In genomic region chr3:172228041-172228440, GRCh38 we compare ENCODE assay signal across 25 cellular contexts.
A peak's percentile ranks its signal among the peaks of the same experiment; 100 is the strongest.
DNase-seq lines count a peak whose midpoint lies in the region; ATAC-seq and TF ChIP-seq lines count a peak whose summit lies in the region.
"Had no signal": no experiment of that assay in that cellular context is flagged by ENCODE, and none has a peak within 500 bp of the region (broad histone marks: within the 10 kb centered on the region; RNA-seq: fewer than 3 reads in every experiment).

No MANE protein-coding gene starts in this region.

- H3K4me3 ChIP-seq in AG10803 (ENCODE audit: low read length) = no peak overlapping the region
- H3K4me3 ChIP-seq: GM23248, HAP-1, SJCRH30 had no signal

- H3K36me3 Mint-ChIP-seq in brain = peaks cover 24% of the 10 kb centered on the region
- H3K36me3 Mint-ChIP-seq in nephron progenitor cell (ENCODE audit: low read depth) = peaks cover 66% of the 10 kb centered on the region

- peak overlapping the region in 3 of 5 experiments; percentile 21 to 65 (median 23) for H3K27ac Mint-ChIP-seq in brain
- H3K27ac Mint-ChIP-seq in nephron progenitor cell = peak overlapping the region; percentile 22
- H3K27ac Mint-ChIP-seq: CD8-positive, alpha-beta T cell had no signal

- no peak for ATAC-seq in GM21390 (IDR thresholded peaks at IDR 0.05; ENCODE audit: unreplicated experiment)
- no peak for ATAC-seq in GM18498 (IDR thresholded peaks at IDR 0.05; ENCODE audit: unreplicated experiment)
- ATAC-seq: CD8-positive, alpha-beta T cell had no signal

- no peaks in the 10 kb centered on the region for H3K27me3 Mint-ChIP-seq in brain
- H3K27me3 Mint-ChIP-seq in nephron progenitor cell (ENCODE audit: low read depth, poor library complexity) = no peaks in the 10 kb centered on the region

- DNase-seq in AG10803 (ENCODE audit: low read depth) = peak; percentile 23
- peak; percentile 23 for DNase-seq in fibroblast of peridontal ligament (ENCODE audit: extremely low read depth)
- no peak for DNase-seq in nephron progenitor cell
- no peak for DNase-seq in kidney tubule cell (ENCODE audit: low spot score)
- no peak for DNase-seq in NK-92 treated with Interleukin-12 subunit alpha and Interleukin-12 subunit beta, amount 100 ng/mL, for 24 hours (lab: John Stamatoyannopoulos, UW)
- DNase-seq: 8988T; AML-193; C1 segment of cervical spinal cord; CD8-positive, alpha-beta T cell; EL; GM23248; Karpas-422; MV-4-11; NCI-H1105 treated with DMSO at 0.1 percent for 48 hours; NCI-H1694; NCI-H2081; NCI-H2171; NCI-H524 treated with DMSO at 0.1 percent for 48 hours; NCI-H82; OCI-M1; SJCRH30 had no signal

- H3K4me1 Mint-ChIP-seq in brain (peaks cover 33% of the 10 kb centered on the region), nephron progenitor cell (peaks cover 43% of the 10 kb centered on the region)

- TF ChIP-seq CTCF in AG10803 (conservative IDR thresholded peaks at IDR 0.05; ENCODE audit: low read length) (no peak), brain (conservative IDR thresholded peaks at IDR 0.05) (no peak), nephron progenitor cell (IDR thresholded peaks at IDR 0.05) (no peak)

- H3K4me3 Mint-ChIP-seq in brain = no peak overlapping the region
- H3K4me3 Mint-ChIP-seq in nephron progenitor cell = no peak overlapping the region
- H3K4me3 Mint-ChIP-seq: CD8-positive, alpha-beta T cell had no signal

- H3K9me3 Mint-ChIP-seq in brain (no peaks in the 10 kb centered on the region), nephron progenitor cell (no peaks in the 10 kb centered on the region)
- H3K9me3 Mint-ChIP-seq: CD8-positive, alpha-beta T cell had no signal

Comparison
In these comparisons a context has a peak if more than half of its experiments do, and no peak if none do; other contexts are left out.
1. DNase-seq: peak in AG10803 (single experiment) and fibroblast of peridontal ligament (single experiment); none in nephron progenitor cell (single experiment), kidney tubule cell (single experiment) and NK-92 treated with Interleukin-12 subunit alpha and Interleukin-12 subunit beta, amount 100 ng/mL, for 24 hours (single experiment).